ENCODE assay signal across 28 cellular contexts in genomic region chr5:136382071-136382470, GRCh38. TPM values are rescaled to one million over a fixed set of nuclear protein-coding genes. Genes with fewer than 3 reads are reported as not detected.
DNase-seq lines count a peak whose midpoint lies in the region; ATAC-seq and TF ChIP-seq lines count a peak whose summit lies in the region.
"Had no signal": no experiment of that assay in that cellular context is flagged by ENCODE, and none has a peak within 500 bp of the region (broad histone marks: within the 10 kb centered on the region; RNA-seq: fewer than 3 reads in every experiment).

No MANE protein-coding gene starts in this region.

- peak overlapping the region; percentile 48; the same call in 2 of the 3 replicates for H3K4me3 Mint-ChIP-seq in GM23338
- peak overlapping the region; percentile 43; the same call in 1 of the 2 replicates for H3K4me3 Mint-ChIP-seq in WTC11
- H3K4me3 Mint-ChIP-seq in nephron = no peak overlapping the region
- H3K4me3 Mint-ChIP-seq in CD14-positive monocyte = no peak overlapping the region

- ATAC-seq in GM23338 (peak; percentile 93), WTC11 (peak; percentile 89), HG03469 (IDR thresholded peaks at IDR 0.05; ENCODE audit: unreplicated experiment) (no peak)

- H4K20me1 ChIP-seq in GM23338 (replicated peaks; ENCODE audit: insufficient read depth) = no peaks in the 10 kb centered on the region

- H3K36me3 ChIP-seq in GM23338 (ENCODE audit: insufficient read depth) (peaks cover 14% of the 10 kb centered on the region; the same call in 1 of the 2 replicates), iPS-18a (ENCODE audit: control insufficient read depth, low read depth, low read length) (no peaks in the 10 kb centered on the region), prostate gland (no peaks in the 10 kb centered on the region)
- H3K36me3 ChIP-seq: BE2C, SJSA1 had no signal

- H3K27ac ChIP-seq in GM23338 (ENCODE audit: low read depth) (peak overlapping the region; percentile 8), iPS-18a (ENCODE audit: low read length) (no peak overlapping the region), prostate gland (no peak overlapping the region)
- H3K27ac ChIP-seq: HL-60, PC-9, SJSA1 had no signal

- H3K9me3 ChIP-seq in iPS-18a (ENCODE audit: control insufficient read depth, low read depth, low read length) = peaks cover 14% of the 10 kb centered on the region
- H3K9me3 ChIP-seq in prostate gland = no peaks in the 10 kb centered on the region
- H3K9me3 ChIP-seq: BE2C, SJSA1 had no signal

- H3K4me1 Mint-ChIP-seq in GM23338 = peaks cover 50% of the 10 kb centered on the region
- H3K4me1 Mint-ChIP-seq in WTC11 = peaks cover 30% of the 10 kb centered on the region
- H3K4me1 Mint-ChIP-seq in nephron = no peaks in the 10 kb centered on the region
- no peaks in the 10 kb centered on the region for H3K4me1 Mint-ChIP-seq in CD14-positive monocyte

- H3K27me3 Mint-ChIP-seq in GM23338 (ENCODE audit: insufficient read depth, low read depth, poor library complexity) = peaks cover 36% of the 10 kb centered on the region
- H3K27me3 Mint-ChIP-seq in WTC11 (ENCODE audit: low read depth) = peaks cover 93% of the 10 kb centered on the region
- H3K27me3 Mint-ChIP-seq in nephron (ENCODE audit: low read depth) = peaks cover 6% of the 10 kb centered on the region
- peaks cover 0 to 3% (median under 1%) of the 10 kb centered on the region in 3 donors for H3K27me3 Mint-ChIP-seq in CD14-positive monocyte (ENCODE audit: low read depth in 3 of 3)

- peak overlapping the region; percentile 82 for H3K27ac Mint-ChIP-seq in GM23338
- H3K27ac Mint-ChIP-seq in WTC11 = peak overlapping the region; percentile 97
- peak overlapping the region; percentile 42 to 82 (median 57) for H3K27ac Mint-ChIP-seq in nephron
- H3K27ac Mint-ChIP-seq in CD14-positive monocyte = no peak overlapping the region

- TF ChIP-seq CTCF in GM23338 (conservative IDR thresholded peaks at IDR 0.05; ENCODE audit: low read depth in 2 of 2) (no peak), WTC11 (IDR thresholded peaks at IDR 0.05) (no peak), nephron (IDR thresholded peaks at IDR 0.05; ENCODE audit: unreplicated experiment in 3 of 3) (no peak), CD14-positive monocyte (IDR thresholded peaks at IDR 0.05) (no peak), prostate gland (IDR thresholded peaks at IDR 0.05) (no peak)

- no peaks in the 10 kb centered on the region for H3K9me2 ChIP-seq in GM23338 (ENCODE audit: insufficient read depth)

- POLR2A ChIA-PET in WTC11 (lab: Charles Lee) = no interaction called here

- CTCF ChIA-PET in WTC11 (lab: Charles Lee) = interaction anchor here (1.0 kb wide), 1 partner anchor 17 kb away, joined by 6 read pairs; no protein-coding TSS in a partner anchor

- no peaks in the 10 kb centered on the region for H3K79me2 ChIP-seq in GM23338 (replicated peaks; ENCODE audit: insufficient read depth)

- WGBS in prostate gland = 6% methylated on average over 2 of the region's 2 CpGs

- H3K9me3 Mint-ChIP-seq in GM23338 (no peaks in the 10 kb centered on the region; the same call in 2 of the 3 replicates), WTC11 (peaks cover 38% of the 10 kb centered on the region), nephron (peaks cover 5% of the 10 kb centered on the region), CD14-positive monocyte (peaks cover 0 to 12% (median 8%) of the 10 kb centered on the region in 7 donors)

- H3K4me1 ChIP-seq in GM23338 (ENCODE audit: insufficient read depth) = peaks cover 11% of the 10 kb centered on the region
- H3K4me1 ChIP-seq in iPS-18a (ENCODE audit: control insufficient read depth, low read depth, low read length) = peaks cover 11% of the 10 kb centered on the region
- no peaks in the 10 kb centered on the region for H3K4me1 ChIP-seq in prostate gland (replicated peaks)
- H3K4me1 ChIP-seq: BE2C, SJSA1 had no signal

- peaks cover 6% of the 10 kb centered on the region; the same call in 1 of the 2 replicates for H3F3A ChIP-seq in GM23338 (replicated peaks; ENCODE audit: low read depth)

- TF ChIP-seq POLR2A in prostate gland (IDR thresholded peaks at IDR 0.05) = no peak

- intact Hi-C loops in CD14-positive monocyte (cut with micrococcal nuclease) = no loop called here
- intact Hi-C loops in prostate gland (cut with DNase I) = no loop called here

- H2AFZ ChIP-seq in GM23338 = no peak overlapping the region
- H2AFZ ChIP-seq: PC-9 had no signal

- DNase-seq in GM23338 (ENCODE audit: low spot score) = peak; percentile 92
- no peak for DNase-seq in WTC11 (ENCODE audit: low spot score)
- DNase-seq in HPDE6-E6E7 (ENCODE audit: extremely low spot score) = no peak
- no peak for DNase-seq in CD14-positive monocyte (ENCODE audit: low spot score)
- DNase-seq in prostate gland (ENCODE audit: low spot score) = no peak
- DNase-seq: 8988T; ACHN; BE2C; Calu3; DMS79 treated with DMSO at 0.1 percent for 48 hours; IMR-90; KG1; MM.1S; NCI-H2029 treated with DMSO at 0.1 percent for 48 hours; NCI-H446 treated with DMSO at 0.1 percent for 48 hours; NCI-H526; NCI-H82; NK-92 treated with Interleukin-12 subunit alpha and Interleukin-12 subunit beta, amount 100 ng/mL, for 24 hours; PC-9; Right ventricle myocardium superior; RPMI8226 had no signal

- H3K4me3 ChIP-seq in GM23338 (no peak overlapping the region), iPS-18a (ENCODE audit: low read length) (peak overlapping the region; percentile 23), prostate gland (no peak overlapping the region)
- H3K4me3 ChIP-seq: PC-9, SJSA1 had no signal

- no peak overlapping the region for H3K9ac ChIP-seq in iPS-18a (ENCODE audit: low read length)

- H3K4me2 ChIP-seq in GM23338 = no peak overlapping the region
- H3K4me2 ChIP-seq: PC-9 had no signal

- no peaks in the 10 kb centered on the region for H3K36me3 Mint-ChIP-seq in GM23338 (ENCODE audit: low read depth)
- peaks cover 42% of the 10 kb centered on the region for H3K36me3 Mint-ChIP-seq in WTC11
- H3K36me3 Mint-ChIP-seq in nephron (ENCODE audit: low read depth) = peaks cover 5% of the 10 kb centered on the region
- H3K36me3 Mint-ChIP-seq in CD14-positive monocyte = no peaks in the 10 kb centered on the region

- H3K27me3 ChIP-seq in GM23338 (ENCODE audit: insufficient read depth) = peaks cover 32% of the 10 kb centered on the region
- H3K27me3 ChIP-seq in iPS-18a (ENCODE audit: control insufficient read depth, insufficient read depth, low read length) = peaks cover 32% of the 10 kb centered on the region
- no peaks in the 10 kb centered on the region for H3K27me3 ChIP-seq in prostate gland (replicated peaks; ENCODE audit: insufficient read depth)
- H3K27me3 ChIP-seq: BE2C had no signal

TF ChIP-seq in GM23338, 12 proteins besides CTCF, POLR2A, EP300 and RAD21 (continues in another document):
- TF ChIP-seq ETS1 (IDR thresholded peaks at IDR 0.05) = peak; percentile 56; the same call in 1 of the 2 replicates

TF ChIP-seq in WTC11, 78 proteins besides CTCF, POLR2A, EP300 and RAD21:
- TF ChIP-seq SMAD3 (CRISPR knock-in tag; IDR thresholded peaks at IDR 0.05; ENCODE audit: borderline replicate concordance) = no peak
- TF ChIP-seq ZMAT4 (CRISPR knock-in tag; IDR thresholded peaks at IDR 0.05) = peak; percentile 94

RNA-seq across cellular contexts. Expression of gene TRPC7, which starts 16.7 kb away (rescaled TPM):
- total RNA-seq in GM23338 (2014; rRNA removed; shearing (Covaris generic)) = 0.08 and 0.56 TPM in 2 replicates
- polyA plus RNA-seq in GM23338 (2016; fragmentation: Nextera tagmentation; extraction: Ambion mirVana) (not detected in 2 replicates), CD14-positive monocyte (not detected)
- total RNA-seq in WTC11 (2021) (0.07 to 0.09 TPM (median 0.09 TPM) in 3 replicates), prostate gland (under 1 TPM in 1 of 2 donors, not detected in 1; 0.28 TPM)
- total RNA-seq: Calu3, H4, HT-29, IMR-90, PC-9, Right ventricle myocardium superior, SJSA1 had no signal
- polyA plus RNA-seq: IMR-90 had no signal

Comparison
In these comparisons a context has a peak if more than half of its experiments do, and no peak if none do; other contexts are left out.
1. H3K27ac Mint-ChIP-seq: peak in GM23338 (single experiment), WTC11 (single experiment) and nephron (3 of 3); none in CD14-positive monocyte (0 of 7).
2. H3K4me3 Mint-ChIP-seq: peak in GM23338 (single experiment) and WTC11 (single experiment); none in nephron (0 of 3) and CD14-positive monocyte (0 of 2).